In genomic region chr4:8270418-8270771, GRCh38 we compare ENCODE assay signal across 14 cellular contexts. TPM values are rescaled to one million over a fixed set of nuclear protein-coding genes. Genes with fewer than 3 reads are reported as not detected.
A peak's percentile ranks its signal among the peaks of the same experiment; 100 is the strongest.
DNase-seq lines count a peak whose midpoint lies in the region; ATAC-seq, FAIRE-seq and TF ChIP-seq lines count a peak whose summit lies in the region.
"Had no signal": no experiment of that assay in that cellular context is flagged by ENCODE, and none has a peak within 500 bp of the region (broad histone marks: within the 10 kb centered on the region; RNA-seq: fewer than 3 reads in every experiment).

No MANE protein-coding gene starts in this region.

- no peak for DNase-seq in breast epithelium (ENCODE audit: low spot score in 2 of 2)
- DNase-seq in mammary epithelial cell = no peak
- no peak for DNase-seq in endothelial cell of umbilical vein (ENCODE audit: low read depth, low spot score)
- DNase-seq in nephron progenitor cell = no peak
- DNase-seq in transverse colon = no peak
- DNase-seq in GM10266 (ENCODE audit: extremely low spot score) = no peak
- DNase-seq in SKM-1 treated with dmso at 0.1 percent for 144 hours (lab: John Stamatoyannopoulos, UW; ENCODE audit: unreplicated experiment) = no peak
- DNase-seq: NCI-H1048, T1000 had no signal

- H3K4me3 Mint-ChIP-seq in nephron progenitor cell = peak overlapping the region; percentile 34

- 68% methylated on average over 11 of the region's 11 CpGs for WGBS in mammary epithelial cell (ENCODE audit: low coverage, missing lambda C conversion rate)
- WGBS in transverse colon (ENCODE audit: low coverage in 1 of 2), 2 donors = 49 to 55% methylated on average over 5 to 11 of the region's 11 CpGs

- peak overlapping the region in 1 of 2 donors; percentile 85 for H3K27ac ChIP-seq in breast epithelium
- no peak overlapping the region for H3K27ac ChIP-seq in mammary epithelial cell (ENCODE audit: insufficient read depth, low read depth, low read length)
- no peak overlapping the region for H3K27ac ChIP-seq in endothelial cell of umbilical vein (ENCODE audit: insufficient read depth, low read depth, low read length)
- H3K27ac ChIP-seq in transverse colon = peak overlapping the region; percentile 58 to 83 (median 73)
- H3K27ac ChIP-seq: 22Rv1, RWPE1 had no signal

- no TSS peak for BruUV-seq in mammary epithelial cell (replicated peaks; lab: Mats Ljungman, UMichigan)
- no TSS peak for BruUV-seq in endothelial cell of umbilical vein (replicated peaks; lab: Mats Ljungman, UMichigan)

- POLR2A ChIA-PET in endothelial cell of umbilical vein (lab: Charles Lee) = no interaction called here

- H3K36me3 Mint-ChIP-seq in nephron progenitor cell (ENCODE audit: low read depth) = no peaks in the 10 kb centered on the region
- H3K36me3 Mint-ChIP-seq: activated naive CD4-positive, alpha-beta T cell treated with anti-CD3 and anti-CD28 coated beads, Interleukin-2, amount 50 U/mL, for 72 hours had no signal

- no peaks in the 10 kb centered on the region for H3K9me3 Mint-ChIP-seq in nephron progenitor cell
- H3K9me3 Mint-ChIP-seq: activated naive CD4-positive, alpha-beta T cell treated with anti-CD3 and anti-CD28 coated beads, Interleukin-2, amount 50 U/mL, for 72 hours had no signal

- CTCF ChIA-PET in mammary epithelial cell (lab: Charles Lee; ENCODE audit: low non-redundant PET) = no interaction called here
- CTCF ChIA-PET in endothelial cell of umbilical vein (lab: Charles Lee) = interaction anchor here (1.6 to 6.4 kb wide), 2 partner anchors 94 to 132 kb away, joined by 3 to 242 read pairs; no protein-coding TSS in a partner anchor

- peaks cover 51% of the 10 kb centered on the region for H3K4me1 Mint-ChIP-seq in nephron progenitor cell

- TF ChIP-seq EP300 in transverse colon (IDR thresholded peaks at IDR 0.05; ENCODE audit: low read depth) = no peak

- H3K9ac ChIP-seq in mammary epithelial cell (ENCODE audit: insufficient read depth, low read length) = no peak overlapping the region
- no peak overlapping the region for H3K9ac ChIP-seq in endothelial cell of umbilical vein (replicated peaks; ENCODE audit: extremely low read depth, insufficient read depth, low read length)

- no peak for ATAC-seq in GM21423 (IDR thresholded peaks at IDR 0.05; ENCODE audit: unreplicated experiment)

- H4K20me1 ChIP-seq in mammary epithelial cell (ENCODE audit: insufficient read depth, low read length) = no peaks in the 10 kb centered on the region
- H4K20me1 ChIP-seq in endothelial cell of umbilical vein (replicated peaks; ENCODE audit: control insufficient read depth, extremely low read depth, insufficient read depth, low read length) = no peaks in the 10 kb centered on the region

- H3K4me1 ChIP-seq in breast epithelium = no peaks in the 10 kb centered on the region
- peaks cover 5% of the 10 kb centered on the region for H3K4me1 ChIP-seq in mammary epithelial cell (ENCODE audit: insufficient read depth, low read length)
- H3K4me1 ChIP-seq in endothelial cell of umbilical vein (ENCODE audit: control insufficient read depth, extremely low read depth, insufficient read depth, low read length) = peaks cover 16% of the 10 kb centered on the region
- H3K4me1 ChIP-seq in transverse colon = peaks cover 7 to 37% (median 23%) of the 10 kb centered on the region in 4 donors

- dilution Hi-C loops in mammary epithelial cell (cut with HindIII; ENCODE audit: low sequenced_read_pairs) = no loop called here
- dilution Hi-C loops in endothelial cell of umbilical vein (cut with MboI; ENCODE audit: extremely low pct_ligation_motif_present, low sequenced_read_pairs) = no loop called here

- peak overlapping the region; percentile 52 to 70 (median 62) for H3K4me3 ChIP-seq in breast epithelium
- no peak overlapping the region for H3K4me3 ChIP-seq in mammary epithelial cell (replicated peaks in 1 of 3; ENCODE audit: insufficient read depth in 1 of 3, low read depth in 2 of 3, low read length in 3 of 3)
- H3K4me3 ChIP-seq in endothelial cell of umbilical vein (replicated peaks in 1 of 3; ENCODE audit: insufficient read depth in 1 of 3, low read depth in 1 of 3, low read length in 3 of 3) = peak overlapping the region in 1 of 3 experiments; percentile 11
- peak overlapping the region; percentile 29 to 47 (median 38) for H3K4me3 ChIP-seq in transverse colon

- H3K79me2 ChIP-seq in mammary epithelial cell (ENCODE audit: insufficient read depth, low read length) (no peaks in the 10 kb centered on the region), endothelial cell of umbilical vein (ENCODE audit: control insufficient read depth, insufficient read depth, low read length) (no peaks in the 10 kb centered on the region)

- no peaks in the 10 kb centered on the region for H3K9me1 ChIP-seq in endothelial cell of umbilical vein (replicated peaks; ENCODE audit: control insufficient read depth, extremely low read depth, insufficient read depth, low read length)

- no peaks in the 10 kb centered on the region for H3K9me3 ChIP-seq in breast epithelium
- no peaks in the 10 kb centered on the region for H3K9me3 ChIP-seq in mammary epithelial cell (replicated peaks; ENCODE audit: insufficient read depth, low read length)
- no peaks in the 10 kb centered on the region for H3K9me3 ChIP-seq in endothelial cell of umbilical vein (replicated peaks; ENCODE audit: control insufficient read depth, insufficient read depth, low read length)
- H3K9me3 ChIP-seq in transverse colon = no peaks in the 10 kb centered on the region

- peaks cover 25% of the 10 kb centered on the region for H3K27me3 Mint-ChIP-seq in nephron progenitor cell (ENCODE audit: low read depth, poor library complexity)

- no peak for FAIRE-seq in endothelial cell of umbilical vein (lab: Jason Lieb, UNC)

- H2AFZ ChIP-seq in mammary epithelial cell (ENCODE audit: low read depth, low read length) (no peak overlapping the region), endothelial cell of umbilical vein (ENCODE audit: low read depth, low read length) (no peak overlapping the region)

- in situ Hi-C loops in mammary epithelial cell (cut with MboI; ENCODE audit: low sequenced_read_pairs in 2 of 2) = no loop called here
- in situ Hi-C loops in transverse colon (cut with MboI; ENCODE audit: low pct_ligation_motif_present in 1 of 4, low pct_unique_long_range_greater_than_20kb in 1 of 4, low sequenced_read_pairs in 3 of 4) = no loop called here

- H3K36me3 ChIP-seq in breast epithelium (no peaks in the 10 kb centered on the region), mammary epithelial cell (ENCODE audit: insufficient read depth, low read length) (no peaks in the 10 kb centered on the region), endothelial cell of umbilical vein (ENCODE audit: control insufficient read depth in 2 of 2, extremely low read depth in 1 of 2, insufficient read depth in 2 of 2, low read length in 2 of 2) (no peaks in the 10 kb centered on the region), transverse colon (no peaks in the 10 kb centered on the region)

- no peak overlapping the region for H3K4me2 ChIP-seq in mammary epithelial cell (ENCODE audit: insufficient read depth, low read depth, low read length)
- H3K4me2 ChIP-seq in endothelial cell of umbilical vein (ENCODE audit: insufficient read depth, low read length) = peak overlapping the region; percentile 57

- peaks cover 0 to 12% of the 10 kb centered on the region in 2 donors for H3K27me3 ChIP-seq in breast epithelium
- peaks cover 13% of the 10 kb centered on the region for H3K27me3 ChIP-seq in mammary epithelial cell (ENCODE audit: insufficient read depth, low read length)
- no peaks in the 10 kb centered on the region for H3K27me3 ChIP-seq in endothelial cell of umbilical vein (ENCODE audit: control insufficient read depth in 2 of 2, insufficient read depth in 2 of 2, low read length in 2 of 2)
- H3K27me3 ChIP-seq in transverse colon = peaks cover 28% of the 10 kb centered on the region

- H3K27ac Mint-ChIP-seq in nephron progenitor cell = no peak overlapping the region
- H3K27ac Mint-ChIP-seq: activated naive CD4-positive, alpha-beta T cell treated with anti-CD3 and anti-CD28 coated beads, Interleukin-2, amount 50 U/mL, for 72 hours; progenitor cell of endocrine pancreas had no signal

- no peak for TF ChIP-seq CTCF in breast epithelium (IDR thresholded peaks at IDR 0.05)
- no peak for TF ChIP-seq CTCF in mammary epithelial cell (conservative IDR thresholded peaks at IDR 0.05 in 1 of 2, IDR thresholded peaks at IDR 0.05 in 1 of 2; ENCODE audit: extremely low read depth in 1 of 2, insufficient read depth in 1 of 2, low read depth in 1 of 2, low read length in 2 of 2)
- TF ChIP-seq CTCF in endothelial cell of umbilical vein (IDR thresholded peaks at IDR 0.05; ENCODE audit: extremely low read depth in 1 of 2, insufficient read depth in 1 of 2, low read depth in 1 of 2, low read length in 2 of 2) = no peak
- no peak for TF ChIP-seq CTCF in nephron progenitor cell (IDR thresholded peaks at IDR 0.05)
- TF ChIP-seq CTCF in transverse colon (IDR thresholded peaks at IDR 0.05) = no peak
- no peak for TF ChIP-seq CTCF in GM10266 (IDR thresholded peaks at IDR 0.05; ENCODE audit: control insufficient read depth, insufficient read depth, low read depth, missing control alignments)

- intact Hi-C loops in breast epithelium (cut with DNase I; ENCODE audit: low total_unique reads) = no loop called here
- intact Hi-C loops in mammary epithelial cell (cut with micrococcal nuclease) = no loop called here
- intact Hi-C loops in endothelial cell of umbilical vein (cut with micrococcal nuclease) = no loop called here
- intact Hi-C loops in transverse colon (cut with DNase I; ENCODE audit: low total_unique reads) = loop anchor here (5.0 kb wide), 1 partner anchor 122 kb away; no protein-coding TSS in a partner anchor

- no peak for TF ChIP-seq POLR2A in breast epithelium (IDR thresholded peaks at IDR 0.05)
- no peak for TF ChIP-seq POLR2A in endothelial cell of umbilical vein (IDR thresholded peaks at IDR 0.05; ENCODE audit: low read depth, low read length)
- no peak for TF ChIP-seq POLR2A in transverse colon (IDR thresholded peaks at IDR 0.05)

TF ChIP-seq in endothelial cell of umbilical vein, 7 proteins besides CTCF, POLR2A, EP300 and RAD21 (continues in another document):
- TF ChIP-seq EZH2 (IDR thresholded peaks at IDR 0.05; ENCODE audit: borderline replicate concordance, low read depth, low read length, severe bottlenecking) (no peak), MYC (IDR thresholded peaks at IDR 0.05; ENCODE audit: low read depth, low read length) (no peak)

RNA-seq across cellular contexts. Expression of gene HTRA3, which starts 0.8 kb away (rescaled TPM):
- total RNA-seq in breast epithelium = 10 to 100 TPM in 2 of 3 donors, 1 to 10 TPM in 1; 8.5 to 53.9 (median 19.7) TPM
- under 1 TPM in 1 of 2 donors, not detected in 1; 0.17 TPM for total RNA-seq in mammary epithelial cell
- polyA plus RNA-seq in mammary epithelial cell = not detected
- 2.5 TPM for polyA minus RNA-seq in mammary epithelial cell
- total RNA-seq in endothelial cell of umbilical vein = 8.2 and 12.0 TPM in 2 replicates
- 9.0 and 10.6 TPM in 2 replicates for polyA plus RNA-seq in endothelial cell of umbilical vein
- polyA plus RNA-seq in endothelial cell of umbilical vein (2011; cell fraction: cytosol; rRNA removed) = 9.9 TPM in 2 replicates
- 3.4 and 4.2 TPM in 2 replicates for polyA plus RNA-seq in endothelial cell of umbilical vein (2011; cell fraction: nucleus; rRNA removed)
- 13.5 and 22.2 TPM in 2 replicates for polyA plus RNA-seq in endothelial cell of umbilical vein (2012)
- 3.3 and 4.1 TPM in 2 replicates for polyA minus RNA-seq in endothelial cell of umbilical vein
- polyA minus RNA-seq in endothelial cell of umbilical vein (2011; cell fraction: cytosol; rRNA and poly(A)+ RNA removed) = 0.41 TPM
- 1.5 and 1.6 TPM in 2 replicates for polyA minus RNA-seq in endothelial cell of umbilical vein (2011; cell fraction: nucleus; rRNA and poly(A)+ RNA removed)
- total RNA-seq in transverse colon = 10 to 100 TPM in 1 of 4 donors, 1 to 10 TPM in 3; 1.5 to 11.9 (median 6.5) TPM
- total RNA-seq: activated naive CD4-positive, alpha-beta T cell treated with anti-CD3 and anti-CD28 coated beads, Interleukin-2, amount 50 U/mL, for 72 hours had no signal

Comparison
In these comparisons a context has a peak if more than half of its experiments do, and no peak if none do; other contexts are left out.
1. H3K4me3 ChIP-seq: peak in breast epithelium (3 of 3) and transverse colon (4 of 4); none in mammary epithelial cell (0 of 3).
2. H3K27ac ChIP-seq: peak in transverse colon (4 of 4); none in mammary epithelial cell (single experiment) and endothelial cell of umbilical vein (single experiment).